Comparison of ENCODE assay signal across 1 cellular context in the genomic region with DNA sequence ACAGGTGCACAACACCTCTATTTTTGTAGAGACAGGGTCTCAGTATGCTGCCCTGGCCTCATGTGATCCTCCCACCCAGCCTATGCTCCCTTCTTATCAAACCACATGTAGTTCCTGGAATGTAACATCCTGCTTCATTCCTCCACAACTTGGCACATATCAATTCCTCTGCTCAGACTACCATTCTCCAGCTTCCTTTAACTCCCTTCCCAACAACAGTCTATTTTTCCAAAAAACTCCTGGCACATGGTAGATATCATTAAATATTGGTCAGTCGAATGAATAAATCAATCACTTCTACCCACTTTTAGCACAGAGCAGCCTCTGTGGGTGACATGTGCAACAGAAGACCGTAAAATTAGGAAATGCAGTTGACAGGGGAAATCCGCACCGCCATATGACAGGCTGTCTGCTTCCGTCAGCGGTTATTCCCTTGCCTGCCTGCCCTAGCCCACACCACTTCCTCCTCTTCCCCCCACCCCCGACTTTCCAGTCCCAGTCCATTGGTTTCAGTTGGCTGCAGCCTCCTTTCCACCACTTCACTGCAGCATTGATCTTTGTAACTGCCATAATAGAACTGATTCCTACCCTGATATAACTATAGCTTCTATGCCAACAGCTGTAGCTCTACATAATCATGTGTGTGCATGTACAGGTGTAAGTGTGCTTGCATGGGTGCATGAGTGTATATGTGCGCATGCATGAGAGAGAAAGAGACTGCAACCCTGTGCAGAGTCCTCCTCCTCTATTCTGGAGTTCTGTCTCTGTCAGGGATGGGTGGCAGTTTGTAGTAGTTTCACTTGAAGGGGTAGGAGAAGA.
TF ChIP-seq lines count a peak whose summit lies in the region.

No MANE protein-coding gene starts in this region.

TF ChIP-seq in liver, 16 proteins besides CTCF, POLR2A, EP300 and RAD21 (continued from another document):
- TF ChIP-seq, protein P1, sequence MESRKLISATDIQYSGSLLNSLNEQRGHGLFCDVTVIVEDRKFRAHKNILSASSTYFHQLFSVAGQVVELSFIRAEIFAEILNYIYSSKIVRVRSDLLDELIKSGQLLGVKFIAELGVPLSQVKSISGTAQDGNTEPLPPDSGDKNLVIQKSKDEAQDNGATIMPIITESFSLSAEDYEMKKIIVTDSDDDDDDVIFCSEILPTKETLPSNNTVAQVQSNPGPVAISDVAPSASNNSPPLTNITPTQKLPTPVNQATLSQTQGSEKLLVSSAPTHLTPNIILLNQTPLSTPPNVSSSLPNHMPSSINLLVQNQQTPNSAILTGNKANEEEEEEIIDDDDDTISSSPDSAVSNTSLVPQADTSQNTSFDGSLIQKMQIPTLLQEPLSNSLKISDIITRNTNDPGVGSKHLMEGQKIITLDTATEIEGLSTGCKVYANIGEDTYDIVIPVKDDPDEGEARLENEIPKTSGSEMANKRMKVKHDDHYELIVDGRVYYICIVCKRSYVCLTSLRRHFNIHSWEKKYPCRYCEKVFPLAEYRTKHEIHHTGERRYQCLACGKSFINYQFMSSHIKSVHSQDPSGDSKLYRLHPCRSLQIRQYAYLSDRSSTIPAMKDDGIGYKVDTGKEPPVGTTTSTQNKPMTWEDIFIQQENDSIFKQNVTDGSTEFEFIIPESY (IDR thresholded peaks at IDR 0.05) = no peak
- TF ChIP-seq, protein P2, sequence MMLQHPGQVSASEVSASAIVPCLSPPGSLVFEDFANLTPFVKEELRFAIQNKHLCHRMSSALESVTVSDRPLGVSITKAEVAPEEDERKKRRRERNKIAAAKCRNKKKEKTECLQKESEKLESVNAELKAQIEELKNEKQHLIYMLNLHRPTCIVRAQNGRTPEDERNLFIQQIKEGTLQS (IDR thresholded peaks at IDR 0.05) = no peak
- TF ChIP-seq NR2F2 (IDR thresholded peaks at IDR 0.05) (no peak), RXRA (IDR thresholded peaks at IDR 0.05) (peak in 1 of 2 donors; percentile 8), FOXA1 (IDR thresholded peaks at IDR 0.05) (no peak), FOXA2 (IDR thresholded peaks at IDR 0.05) (no peak), HNF4A (conservative IDR thresholded peaks at IDR 0.05) (peak; percentile 13 to 17), TAF1 (conservative IDR thresholded peaks at IDR 0.05) (no peak), GABPA (IDR thresholded peaks at IDR 0.05 in 1 of 2, conservative IDR thresholded peaks at IDR 0.05 in 1 of 2) (peak in 1 of 2 donors; percentile 23)
- TF ChIP-seq, protein P3, sequence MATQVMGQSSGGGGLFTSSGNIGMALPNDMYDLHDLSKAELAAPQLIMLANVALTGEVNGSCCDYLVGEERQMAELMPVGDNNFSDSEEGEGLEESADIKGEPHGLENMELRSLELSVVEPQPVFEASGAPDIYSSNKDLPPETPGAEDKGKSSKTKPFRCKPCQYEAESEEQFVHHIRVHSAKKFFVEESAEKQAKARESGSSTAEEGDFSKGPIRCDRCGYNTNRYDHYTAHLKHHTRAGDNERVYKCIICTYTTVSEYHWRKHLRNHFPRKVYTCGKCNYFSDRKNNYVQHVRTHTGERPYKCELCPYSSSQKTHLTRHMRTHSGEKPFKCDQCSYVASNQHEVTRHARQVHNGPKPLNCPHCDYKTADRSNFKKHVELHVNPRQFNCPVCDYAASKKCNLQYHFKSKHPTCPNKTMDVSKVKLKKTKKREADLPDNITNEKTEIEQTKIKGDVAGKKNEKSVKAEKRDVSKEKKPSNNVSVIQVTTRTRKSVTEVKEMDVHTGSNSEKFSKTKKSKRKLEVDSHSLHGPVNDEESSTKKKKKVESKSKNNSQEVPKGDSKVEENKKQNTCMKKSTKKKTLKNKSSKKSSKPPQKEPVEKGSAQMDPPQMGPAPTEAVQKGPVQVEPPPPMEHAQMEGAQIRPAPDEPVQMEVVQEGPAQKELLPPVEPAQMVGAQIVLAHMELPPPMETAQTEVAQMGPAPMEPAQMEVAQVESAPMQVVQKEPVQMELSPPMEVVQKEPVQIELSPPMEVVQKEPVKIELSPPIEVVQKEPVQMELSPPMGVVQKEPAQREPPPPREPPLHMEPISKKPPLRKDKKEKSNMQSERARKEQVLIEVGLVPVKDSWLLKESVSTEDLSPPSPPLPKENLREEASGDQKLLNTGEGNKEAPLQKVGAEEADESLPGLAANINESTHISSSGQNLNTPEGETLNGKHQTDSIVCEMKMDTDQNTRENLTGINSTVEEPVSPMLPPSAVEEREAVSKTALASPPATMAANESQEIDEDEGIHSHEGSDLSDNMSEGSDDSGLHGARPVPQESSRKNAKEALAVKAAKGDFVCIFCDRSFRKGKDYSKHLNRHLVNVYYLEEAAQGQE (IDR thresholded peaks at IDR 0.05) = no peak
- TF ChIP-seq, protein P4, sequence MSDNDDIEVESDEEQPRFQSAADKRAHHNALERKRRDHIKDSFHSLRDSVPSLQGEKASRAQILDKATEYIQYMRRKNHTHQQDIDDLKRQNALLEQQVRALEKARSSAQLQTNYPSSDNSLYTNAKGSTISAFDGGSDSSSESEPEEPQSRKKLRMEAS (IDR thresholded peaks at IDR 0.05) = peak; percentile 67
